Comparison of ENCODE assay signal across 2 cellular contexts in genomic region chr6:164227952-164228522, GRCh38.
TF ChIP-seq lines count a peak whose summit lies in the region.

No MANE protein-coding gene starts in this region.

TF ChIP-seq in H1, 55 proteins besides CTCF, POLR2A, EP300 and RAD21:
- no peak for TF ChIP-seq SP1 (IDR thresholded peaks at IDR 0.05; ENCODE audit: low read depth, low read length)
- no peak for TF ChIP-seq SP2 (IDR thresholded peaks at IDR 0.05; ENCODE audit: low read length)
- no peak for TF ChIP-seq MAX (IDR thresholded peaks at IDR 0.05)
- no peak for TF ChIP-seq EGR1 (IDR thresholded peaks at IDR 0.05; ENCODE audit: borderline replicate concordance, low read depth, low read length)
- TF ChIP-seq TCF12 (IDR thresholded peaks at IDR 0.05; ENCODE audit: low read depth, low read length) = no peak
- peak; percentile 69 for TF ChIP-seq E2F6 (IDR thresholded peaks at IDR 0.05)
- no peak for TF ChIP-seq USF2 (IDR thresholded peaks at IDR 0.05; ENCODE audit: low read length)
- TF ChIP-seq POLR2AphosphoS5 (IDR thresholded peaks at IDR 0.05; ENCODE audit: low read depth, low read length) = no peak
- TF ChIP-seq SUZ12 (IDR thresholded peaks at IDR 0.05; ENCODE audit: low read length) = no peak
TF ChIP-seq in H1: peak in this region for 1.

TF ChIP-seq in SK-N-SH treated with all-trans-retinoic acid at 6 μM for 48 hours, 23 proteins besides CTCF, POLR2A, EP300 and RAD21:
- TF ChIP-seq OSR1 (CRISPR knock-in tag; IDR thresholded peaks at IDR 0.05) = no peak
- no peak for TF ChIP-seq ESRRG (CRISPR knock-in tag; IDR thresholded peaks at IDR 0.05)
- TF ChIP-seq TCF4 (CRISPR knock-in tag; IDR thresholded peaks at IDR 0.05; ENCODE audit: borderline replicate concordance) = no peak
- no peak for TF ChIP-seq ZNF8 (CRISPR knock-in tag; IDR thresholded peaks at IDR 0.05)
- no peak for TF ChIP-seq ARNTL (CRISPR knock-in tag; IDR thresholded peaks at IDR 0.05; ENCODE audit: borderline replicate concordance, low read depth)
- TF ChIP-seq ZNF565 (CRISPR knock-in tag; conservative IDR thresholded peaks at IDR 0.05; ENCODE audit: low read depth) = no peak
TF ChIP-seq in SK-N-SH treated with all-trans-retinoic acid at 6 μM for 48 hours: peak in this region for 0.
